ENCODE assay signal across 1 cellular context in the genomic region with DNA sequence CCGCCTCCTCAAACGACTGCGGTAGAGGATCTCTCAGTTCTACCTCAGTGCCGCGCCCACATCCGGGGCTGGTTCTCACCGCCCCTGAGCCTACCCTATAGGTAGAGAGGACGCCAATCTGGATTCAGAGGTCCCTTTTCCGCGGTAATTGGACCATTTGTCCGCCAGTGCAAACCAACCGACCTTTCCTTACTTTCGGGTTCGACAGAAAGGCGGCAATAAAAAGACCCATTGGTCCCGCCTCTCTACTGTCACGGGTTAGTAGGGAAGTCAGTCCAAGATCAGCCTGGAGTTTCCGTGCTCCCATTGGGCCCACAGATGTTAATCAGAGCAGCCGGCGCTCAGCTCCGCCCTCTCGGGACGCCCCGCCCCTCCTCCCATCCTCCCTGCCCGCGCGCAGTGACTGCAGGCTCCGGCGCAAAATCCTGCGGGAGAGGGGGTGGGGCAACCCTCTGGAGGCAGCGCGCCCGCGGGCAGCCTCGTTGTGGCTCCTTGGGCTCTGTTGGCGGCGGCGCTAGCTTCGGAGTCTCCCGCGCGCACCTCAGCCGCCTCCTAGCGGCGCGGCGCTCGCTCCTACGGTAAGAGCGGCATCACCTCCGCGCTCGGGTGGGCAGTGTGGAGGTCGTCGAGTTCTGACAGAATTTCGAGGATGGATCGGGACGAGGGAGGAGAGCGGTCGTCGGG.
TF ChIP-seq lines count a peak whose summit lies in the region.

Gene PHTF2, plus strand, starts transcription at position 380 of the 684 bp plus-strand sequence.
Gene TMEM60, minus strand, starts transcription at position 41 of the 684 bp plus-strand sequence. CDS start 4,061 bp downstream, outside the sequence.

TF ChIP-seq in K562, 482 proteins besides CTCF, POLR2A, EP300 and RAD21 (continued from another document and continues in another):
- TF ChIP-seq, protein P1, sequence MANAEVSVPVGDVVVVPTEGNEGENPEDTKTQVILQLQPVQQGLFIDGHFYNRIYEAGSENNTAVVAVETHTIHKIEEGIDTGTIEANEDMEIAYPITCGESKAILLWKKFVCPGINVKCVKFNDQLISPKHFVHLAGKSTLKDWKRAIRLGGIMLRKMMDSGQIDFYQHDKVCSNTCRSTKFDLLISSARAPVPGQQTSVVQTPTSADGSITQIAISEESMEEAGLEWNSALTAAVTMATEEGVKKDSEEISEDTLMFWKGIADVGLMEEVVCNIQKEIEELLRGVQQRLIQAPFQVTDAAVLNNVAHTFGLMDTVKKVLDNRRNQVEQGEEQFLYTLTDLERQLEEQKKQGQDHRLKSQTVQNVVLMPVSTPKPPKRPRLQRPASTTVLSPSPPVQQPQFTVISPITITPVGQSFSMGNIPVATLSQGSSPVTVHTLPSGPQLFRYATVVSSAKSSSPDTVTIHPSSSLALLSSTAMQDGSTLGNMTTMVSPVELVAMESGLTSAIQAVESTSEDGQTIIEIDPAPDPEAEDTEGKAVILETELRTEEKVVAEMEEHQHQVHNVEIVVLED (CRISPR knock-in tag; IDR thresholded peaks at IDR 0.05) = peak; percentile 47; the same call in 1 of the 2 replicates
- no peak for TF ChIP-seq FOXK2 (conservative IDR thresholded peaks at IDR 0.05 in 1 of 2, IDR thresholded peaks at IDR 0.05 in 1 of 2; ENCODE audit: low read depth in 2 of 2)
- peak; percentile 90 for TF ChIP-seq MYC (IDR thresholded peaks at IDR 0.05; ENCODE audit: low read depth, low read length)
- 0 out of 2 replicates have a peak, but pooled peaks have one; percentile 31 for TF ChIP-seq MYC (CRISPR knock-in tag; IDR thresholded peaks at IDR 0.05; ENCODE audit: borderline replicate concordance, low read depth)
- no peak for TF ChIP-seq MEF2A (IDR thresholded peaks at IDR 0.05; ENCODE audit: control insufficient read depth, low read depth, low read length)
- peak; percentile 77 for TF ChIP-seq GATAD2A (IDR thresholded peaks at IDR 0.05)
- TF ChIP-seq, protein P2, sequence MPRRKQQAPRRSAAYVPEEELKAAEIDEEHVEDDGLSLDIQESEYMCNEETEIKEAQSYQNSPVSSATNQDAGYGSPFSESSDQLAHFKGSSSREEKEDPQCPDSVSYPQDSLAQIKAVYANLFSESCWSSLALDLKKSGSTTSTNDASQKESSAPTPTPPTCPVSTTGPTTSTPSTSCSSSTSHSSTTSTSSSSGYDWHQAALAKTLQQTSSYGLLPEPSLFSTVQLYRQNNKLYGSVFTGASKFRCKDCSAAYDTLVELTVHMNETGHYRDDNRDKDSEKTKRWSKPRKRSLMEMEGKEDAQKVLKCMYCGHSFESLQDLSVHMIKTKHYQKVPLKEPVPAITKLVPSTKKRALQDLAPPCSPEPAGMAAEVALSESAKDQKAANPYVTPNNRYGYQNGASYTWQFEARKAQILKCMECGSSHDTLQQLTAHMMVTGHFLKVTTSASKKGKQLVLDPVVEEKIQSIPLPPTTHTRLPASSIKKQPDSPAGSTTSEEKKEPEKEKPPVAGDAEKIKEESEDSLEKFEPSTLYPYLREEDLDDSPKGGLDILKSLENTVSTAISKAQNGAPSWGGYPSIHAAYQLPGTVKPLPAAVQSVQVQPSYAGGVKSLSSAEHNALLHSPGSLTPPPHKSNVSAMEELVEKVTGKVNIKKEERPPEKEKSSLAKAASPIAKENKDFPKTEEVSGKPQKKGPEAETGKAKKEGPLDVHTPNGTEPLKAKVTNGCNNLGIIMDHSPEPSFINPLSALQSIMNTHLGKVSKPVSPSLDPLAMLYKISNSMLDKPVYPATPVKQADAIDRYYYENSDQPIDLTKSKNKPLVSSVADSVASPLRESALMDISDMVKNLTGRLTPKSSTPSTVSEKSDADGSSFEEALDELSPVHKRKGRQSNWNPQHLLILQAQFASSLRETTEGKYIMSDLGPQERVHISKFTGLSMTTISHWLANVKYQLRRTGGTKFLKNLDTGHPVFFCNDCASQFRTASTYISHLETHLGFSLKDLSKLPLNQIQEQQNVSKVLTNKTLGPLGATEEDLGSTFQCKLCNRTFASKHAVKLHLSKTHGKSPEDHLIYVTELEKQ (CRISPR knock-in tag; IDR thresholded peaks at IDR 0.05) = 0 out of 2 replicates have a peak, but pooled peaks have one; percentile 29
- no peak for TF ChIP-seq ZNF668 (CRISPR knock-in tag; IDR thresholded peaks at IDR 0.05)
- peak; percentile 89; the same call in 1 of the 2 replicates for TF ChIP-seq ARID3B (CRISPR knock-in tag; IDR thresholded peaks at IDR 0.05; ENCODE audit: borderline replicate concordance)
- peak; percentile 92 to 93 for TF ChIP-seq NRF1 (conservative IDR thresholded peaks at IDR 0.05 in 1 of 2, IDR thresholded peaks at IDR 0.05 in 1 of 2)
- TF ChIP-seq CEBPG (CRISPR knock-in tag; IDR thresholded peaks at IDR 0.05) = no peak
- TF ChIP-seq CEBPG (tag; conservative IDR thresholded peaks at IDR 0.05 in 1 of 2, IDR thresholded peaks at IDR 0.05 in 1 of 2) = no peak
- TF ChIP-seq POLR2B (IDR thresholded peaks at IDR 0.05; ENCODE audit: low read depth, partially characterized antibody) = peak; percentile 63
- TF ChIP-seq KLF13 (tag; IDR thresholded peaks at IDR 0.05; ENCODE audit: borderline replicate concordance, low read depth) = peak; percentile 62; the same call in 1 of the 2 replicates
- TF ChIP-seq POLR2G (IDR thresholded peaks at IDR 0.05; ENCODE audit: low read depth, low read length) = peak; percentile 95
- no peak for TF ChIP-seq ZNF140 (CRISPR knock-in tag; IDR thresholded peaks at IDR 0.05)
- TF ChIP-seq FOXJ2 (tag; IDR thresholded peaks at IDR 0.05) = 0 out of 2 replicates have a peak, but pooled peaks have one; percentile 12
- TF ChIP-seq KLF1 (tag; IDR thresholded peaks at IDR 0.05) = no peak
- peak; percentile 77 for TF ChIP-seq RBM22 (IDR thresholded peaks at IDR 0.05; ENCODE audit: low read depth, low read length, poor library complexity, severe bottlenecking)
- TF ChIP-seq, protein P3, sequence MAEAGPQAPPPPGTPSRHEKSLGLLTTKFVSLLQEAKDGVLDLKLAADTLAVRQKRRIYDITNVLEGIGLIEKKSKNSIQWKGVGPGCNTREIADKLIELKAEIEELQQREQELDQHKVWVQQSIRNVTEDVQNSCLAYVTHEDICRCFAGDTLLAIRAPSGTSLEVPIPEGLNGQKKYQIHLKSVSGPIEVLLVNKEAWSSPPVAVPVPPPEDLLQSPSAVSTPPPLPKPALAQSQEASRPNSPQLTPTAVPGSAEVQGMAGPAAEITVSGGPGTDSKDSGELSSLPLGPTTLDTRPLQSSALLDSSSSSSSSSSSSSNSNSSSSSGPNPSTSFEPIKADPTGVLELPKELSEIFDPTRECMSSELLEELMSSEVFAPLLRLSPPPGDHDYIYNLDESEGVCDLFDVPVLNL (CRISPR knock-in tag; IDR thresholded peaks at IDR 0.05; ENCODE audit: low read depth) = no peak
- peak; percentile 94 for TF ChIP-seq RBFOX2 (IDR thresholded peaks at IDR 0.05; ENCODE audit: low read depth, low read length)
- TF ChIP-seq ZNF280B (CRISPR knock-in tag; IDR thresholded peaks at IDR 0.05) = no peak
- no peak for TF ChIP-seq SREBF2 (CRISPR knock-in tag; IDR thresholded peaks at IDR 0.05)
- TF ChIP-seq ASH1L (IDR thresholded peaks at IDR 0.05; ENCODE audit: borderline replicate concordance, low read depth, partially characterized antibody) = peak; percentile 98
- no peak for TF ChIP-seq ZNF644 (tag; IDR thresholded peaks at IDR 0.05; ENCODE audit: low read depth)
- TF ChIP-seq ZNF586 (CRISPR knock-in tag; conservative IDR thresholded peaks at IDR 0.05) = no peak
- no peak for TF ChIP-seq MEIS2 (IDR thresholded peaks at IDR 0.05; ENCODE audit: partially characterized antibody)
- TF ChIP-seq SMAD4 (CRISPR knock-in tag; conservative IDR thresholded peaks at IDR 0.05) = peak; percentile 80
- no peak for TF ChIP-seq ZNF778 (CRISPR knock-in tag; IDR thresholded peaks at IDR 0.05)
- peak; percentile 88 for TF ChIP-seq TBP (optimal IDR thresholded peaks at IDR 0.05; ENCODE audit: low read depth, low read length)
- 0 out of 2 replicates have a peak, but pooled peaks have one; percentile 74 for TF ChIP-seq ZNF384 (IDR thresholded peaks at IDR 0.05; ENCODE audit: low read depth, low read length)
- TF ChIP-seq NCOA2 (IDR thresholded peaks at IDR 0.05; ENCODE audit: partially characterized antibody in 2 of 2) = no peak
- TF ChIP-seq, protein P4, sequence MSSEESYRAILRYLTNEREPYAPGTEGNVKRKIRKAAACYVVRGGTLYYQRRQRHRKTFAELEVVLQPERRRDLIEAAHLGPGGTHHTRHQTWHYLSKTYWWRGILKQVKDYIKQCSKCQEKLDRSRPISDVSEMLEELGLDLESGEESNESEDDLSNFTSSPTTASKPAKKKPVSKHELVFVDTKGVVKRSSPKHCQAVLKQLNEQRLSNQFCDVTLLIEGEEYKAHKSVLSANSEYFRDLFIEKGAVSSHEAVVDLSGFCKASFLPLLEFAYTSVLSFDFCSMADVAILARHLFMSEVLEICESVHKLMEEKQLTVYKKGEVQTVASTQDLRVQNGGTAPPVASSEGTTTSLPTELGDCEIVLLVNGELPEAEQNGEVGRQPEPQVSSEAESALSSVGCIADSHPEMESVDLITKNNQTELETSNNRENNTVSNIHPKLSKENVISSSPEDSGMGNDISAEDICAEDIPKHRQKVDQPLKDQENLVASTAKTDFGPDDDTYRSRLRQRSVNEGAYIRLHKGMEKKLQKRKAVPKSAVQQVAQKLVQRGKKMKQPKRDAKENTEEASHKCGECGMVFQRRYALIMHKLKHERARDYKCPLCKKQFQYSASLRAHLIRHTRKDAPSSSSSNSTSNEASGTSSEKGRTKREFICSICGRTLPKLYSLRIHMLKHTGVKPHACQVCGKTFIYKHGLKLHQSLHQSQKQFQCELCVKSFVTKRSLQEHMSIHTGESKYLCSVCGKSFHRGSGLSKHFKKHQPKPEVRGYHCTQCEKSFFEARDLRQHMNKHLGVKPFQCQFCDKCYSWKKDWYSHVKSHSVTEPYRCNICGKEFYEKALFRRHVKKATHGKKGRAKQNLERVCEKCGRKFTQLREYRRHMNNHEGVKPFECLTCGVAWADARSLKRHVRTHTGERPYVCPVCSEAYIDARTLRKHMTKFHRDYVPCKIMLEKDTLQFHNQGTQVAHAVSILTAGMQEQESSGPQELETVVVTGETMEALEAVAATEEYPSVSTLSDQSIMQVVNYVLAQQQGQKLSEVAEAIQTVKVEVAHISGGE (CRISPR knock-in tag; IDR thresholded peaks at IDR 0.05) = no peak
- TF ChIP-seq IRF2 (CRISPR knock-in tag; IDR thresholded peaks at IDR 0.05) = no peak
- TF ChIP-seq SRSF7 (optimal IDR thresholded peaks at IDR 0.05; ENCODE audit: low read depth, low read length) = no peak
- TF ChIP-seq MNT (conservative IDR thresholded peaks at IDR 0.05) = peak; percentile 36 to 41; a peak in 3 of 4 replicates
- no peak for TF ChIP-seq HNRNPH1 (optimal IDR thresholded peaks at IDR 0.05; ENCODE audit: low read depth, low read length)
- TF ChIP-seq PRDM10 (IDR thresholded peaks at IDR 0.05; ENCODE audit: partially characterized antibody) = peak; percentile 40
- peak; percentile 39 for TF ChIP-seq PHF20 (IDR thresholded peaks at IDR 0.05; ENCODE audit: partially characterized antibody)
- no peak for TF ChIP-seq HIVEP1 (CRISPR knock-in tag; IDR thresholded peaks at IDR 0.05)
- TF ChIP-seq HLTF (IDR thresholded peaks at IDR 0.05) = no peak
